In the genomic region with DNA sequence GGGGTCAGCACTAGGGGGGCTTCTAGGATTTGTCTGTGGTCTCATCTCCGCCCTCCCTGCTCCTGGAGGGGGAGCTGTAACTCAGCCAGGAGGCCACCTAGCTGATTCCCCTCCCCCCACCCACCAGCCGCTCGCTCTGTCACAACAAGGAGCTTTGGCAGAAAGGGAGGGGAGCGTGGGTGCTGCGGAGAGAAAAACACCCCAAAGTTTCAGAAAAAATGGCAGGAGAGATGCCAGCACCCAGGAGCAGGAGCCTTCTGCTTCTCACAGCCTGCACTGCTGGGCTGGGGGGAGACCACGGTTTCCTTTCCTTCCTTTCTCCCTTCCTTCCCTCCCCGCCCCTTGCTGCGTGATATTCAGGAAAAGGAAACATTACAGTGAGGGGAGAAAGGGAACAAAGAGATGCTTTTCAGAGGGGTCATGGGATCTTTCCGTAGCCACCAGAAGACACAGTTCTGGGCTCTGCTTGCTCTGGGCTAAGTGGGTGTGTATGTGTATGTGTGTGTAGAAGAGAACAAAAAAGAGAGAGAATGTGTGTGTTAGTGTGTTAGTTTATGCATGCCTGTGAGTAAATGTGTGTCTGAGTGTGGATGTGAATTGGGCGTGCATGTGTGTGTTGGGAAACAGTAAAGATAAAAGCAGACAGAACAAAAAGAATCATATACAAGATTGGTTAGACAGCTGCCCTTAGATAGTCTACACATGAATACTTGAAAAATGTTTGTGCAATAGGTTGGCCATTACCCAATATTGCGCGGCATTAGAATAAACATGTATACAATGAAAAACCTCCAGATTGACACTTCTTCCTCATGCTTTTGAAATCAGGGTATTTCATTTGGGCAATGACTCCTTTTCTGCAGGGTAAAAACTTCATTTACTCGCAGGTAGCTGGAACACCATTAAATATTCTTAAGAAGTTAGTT, we compare ENCODE assay signal across 8 cellular contexts. TPM values are rescaled to one million over a fixed set of nuclear protein-coding genes. Genes with fewer than 3 reads are reported as not detected.
A peak's percentile ranks its signal among the peaks of the same experiment; 100 is the strongest.
DNase-seq lines count a peak whose midpoint lies in the region; ATAC-seq and TF ChIP-seq lines count a peak whose summit lies in the region.

No MANE protein-coding gene starts in this region.

- H3K4me3 Mint-ChIP-seq in activated naive CD4-positive, alpha-beta T cell treated with anti-CD3 and anti-CD28 coated beads for 36 hours, result no peak overlapping the region

- H3K9ac ChIP-seq in colonic mucosa (ENCODE audit: low read depth in 2 of 2, low read length in 2 of 2), result no peak overlapping the region

- H3K4me1 ChIP-seq in colonic mucosa, result no peaks in the 10 kb centered on the region
- H3K4me1 ChIP-seq in lower lobe of right lung, result peaks cover 26% of the 10 kb centered on the region
- no peaks in the 10 kb centered on the region for H3K4me1 ChIP-seq in uterus

- H3K4me3 ChIP-seq in colonic mucosa (peak overlapping the region; percentile 7), lower lobe of right lung (peak overlapping the region; percentile 44), uterus (no peak overlapping the region)

- H3K4me1 Mint-ChIP-seq in activated naive CD4-positive, alpha-beta T cell treated with anti-CD3 and anti-CD28 coated beads for 36 hours (ENCODE audit: low read depth), result peaks cover 11% of the 10 kb centered on the region

- no peak overlapping the region for H3K27ac ChIP-seq in colonic mucosa
- H3K27ac ChIP-seq in lower lobe of right lung, result peak overlapping the region; percentile 41
- peak overlapping the region; percentile 33 to 68 for H3K27ac ChIP-seq in uterus

- peak; percentile 14 for DNase-seq in activated naive CD4-positive, alpha-beta T cell treated with anti-CD3 and anti-CD28 coated beads, Interleukin-2, amount 50 U/mL, for 16 hours
- DNase-seq in activated naive CD4-positive, alpha-beta T cell treated with anti-CD3 and anti-CD28 coated beads for 36 hours, result no peak
- DNase-seq in colonic mucosa, result no peak
- no peak for DNase-seq in lower lobe of right lung
- peak in 1 of 2 donors; percentile 29 for DNase-seq in uterus
- DNase-seq in stimulated activated CD4-positive, alpha-beta T cell treated with anti-CD3 and anti-CD28 coated beads, Interleukin-2, amount 100 ng/mL, for 48 hours, result no peak
- DNase-seq in omental fat pad (ENCODE audit: low spot score), result no peak

- H3K36me3 Mint-ChIP-seq in activated naive CD4-positive, alpha-beta T cell treated with anti-CD3 and anti-CD28 coated beads for 36 hours (ENCODE audit: low read depth), result no peaks in the 10 kb centered on the region

- H3K27ac Mint-ChIP-seq in activated naive CD4-positive, alpha-beta T cell treated with anti-CD3 and anti-CD28 coated beads for 36 hours, result no peak overlapping the region

- CTCF ChIA-PET in activated naive CD4-positive, alpha-beta T cell treated with anti-CD3 and anti-CD28 coated beads for 36 hours (lab: Charles Lee), result interaction anchor here (0.6 to 1.1 kb wide), 2 partner anchors 469 to 733 kb away, joined by 3 to 4 read pairs; no protein-coding TSS in a partner anchor

- H3K36me3 ChIP-seq in colonic mucosa, result no peaks in the 10 kb centered on the region
- no peaks in the 10 kb centered on the region for H3K36me3 ChIP-seq in lower lobe of right lung
- H3K36me3 ChIP-seq in uterus, result no peaks in the 10 kb centered on the region

- TF ChIP-seq CTCF in colonic mucosa (IDR thresholded peaks at IDR 0.05) (no peak), lower lobe of right lung (IDR thresholded peaks at IDR 0.05) (no peak), uterus (IDR thresholded peaks at IDR 0.05) (peak in 1 of 4 experiments; percentile 8), omental fat pad (IDR thresholded peaks at IDR 0.05) (no peak)

- peaks cover 43% of the 10 kb centered on the region for H3K27me3 Mint-ChIP-seq in activated naive CD4-positive, alpha-beta T cell treated with anti-CD3 and anti-CD28 coated beads for 36 hours (ENCODE audit: low read depth)

- H3K9me3 ChIP-seq in colonic mucosa (no peaks in the 10 kb centered on the region), lower lobe of right lung (no peaks in the 10 kb centered on the region), uterus (no peaks in the 10 kb centered on the region)

- ATAC-seq in lower lobe of right lung (peak in 1 of 2 donors; percentile 34), HG02970 (IDR thresholded peaks at IDR 0.05; ENCODE audit: low FRiP score, unreplicated experiment) (no peak), omental fat pad (ENCODE audit: low FRiP score) (no peak)

- intact Hi-C loops in activated naive CD4-positive, alpha-beta T cell treated with anti-CD3 and anti-CD28 coated beads for 36 hours (cut with micrococcal nuclease), result no loop called here
- intact Hi-C loops in colonic mucosa (cut with DNase I) (no loop called here), lower lobe of right lung (cut with DNase I) (no loop called here), uterus (cut with DNase I; ENCODE audit: low total_unique reads) (no loop called here)

- H3K9me3 Mint-ChIP-seq in activated naive CD4-positive, alpha-beta T cell treated with anti-CD3 and anti-CD28 coated beads for 36 hours, result no peaks in the 10 kb centered on the region

- H3K27me3 ChIP-seq in colonic mucosa, result no peaks in the 10 kb centered on the region
- H3K27me3 ChIP-seq in lower lobe of right lung (ENCODE audit: low read depth), result no peaks in the 10 kb centered on the region
- no peaks in the 10 kb centered on the region for H3K27me3 ChIP-seq in uterus

- no peak for TF ChIP-seq POLR2A in uterus (IDR thresholded peaks at IDR 0.05)

RNA-seq across cellular contexts. Expression of a gene that starts 36.4 kb away (rescaled TPM):
- 100 to 1,000 TPM; 457 to 472 TPM for total RNA-seq in activated naive CD4-positive, alpha-beta T cell treated with anti-CD3 and anti-CD28 coated beads for 36 hours
- total RNA-seq in colonic mucosa (100 to 1,000 TPM; 196 to 289 TPM), lower lobe of right lung (148 TPM), uterus (100 to 1,000 TPM; 128 to 254 (median 154) TPM), omental fat pad (100 to 1,000 TPM; 212 to 482 (median 318) TPM)

Comparison
In these comparisons a context has a peak if more than half of its experiments do, and no peak if none do; other contexts are left out.
1. H3K4me3 ChIP-seq: peak in colonic mucosa (single experiment) and lower lobe of right lung (single experiment); none in uterus (0 of 2).